8 cellular contexts compared by ENCODE assay signal in the genomic region with DNA sequence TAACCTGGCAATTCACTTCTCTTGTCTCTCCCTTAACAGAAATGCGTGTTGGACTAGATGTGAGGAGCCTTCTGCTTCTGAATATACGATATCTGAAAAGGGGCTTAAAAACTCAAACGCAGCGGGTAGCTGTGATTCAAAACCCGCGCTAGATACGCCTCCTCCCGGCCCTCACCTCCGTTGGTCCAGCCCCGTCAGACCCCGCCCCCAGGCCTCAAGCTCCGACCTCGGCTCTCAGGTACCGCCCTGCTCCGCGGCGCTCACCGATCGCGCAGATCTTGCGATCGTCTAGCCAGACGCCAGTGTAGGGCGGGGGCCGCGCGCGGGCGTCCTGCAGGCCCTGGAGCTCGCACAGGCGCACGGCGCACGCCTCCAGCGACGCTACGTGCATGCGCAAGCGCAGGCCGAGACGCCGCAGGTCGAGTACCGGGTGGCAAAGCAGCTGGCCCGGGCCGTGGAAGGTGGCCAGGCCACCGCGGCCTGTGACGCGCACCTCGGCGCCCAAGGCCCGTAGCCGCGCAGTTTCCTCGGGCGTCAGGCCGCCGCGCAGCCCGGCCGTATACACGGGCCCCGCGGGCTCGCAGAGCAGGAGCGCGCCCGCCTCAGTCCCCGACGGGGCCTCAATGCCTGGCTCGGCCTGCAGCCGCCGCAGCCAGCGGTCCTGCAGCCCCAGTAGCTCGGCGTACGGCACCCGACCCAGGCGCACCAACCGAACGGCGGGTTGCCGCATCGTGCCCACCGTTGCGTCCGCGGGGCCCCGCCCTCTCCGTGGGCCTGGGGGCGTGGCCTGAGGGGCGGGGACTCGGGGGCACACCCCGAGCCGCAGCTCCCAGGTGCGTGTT. TPM values are rescaled to one million over a fixed set of nuclear protein-coding genes. Genes with fewer than 3 reads are reported as not detected.
DNase-seq lines count a peak whose midpoint lies in the region; ATAC-seq and TF ChIP-seq lines count a peak whose summit lies in the region.

A gene (minus strand): TSS at position 751 of the 842 bp plus-strand sequence. CDS start 21 bp downstream, at position 730.

- in situ Hi-C loops in astrocyte of the cerebellum (cut with HindIII; ENCODE audit: low sequenced_read_pairs), result no loop called here

- H2AFZ ChIP-seq in hepatocyte, result peak within 1 kb of the TSS; percentile 88

- peak within 1 kb of the TSS; percentile 84 for H3K4me2 ChIP-seq in hepatocyte

- DNase-seq in NCI-H187 treated with DMSO at 0.1 percent for 48 hours (lab: John Stamatoyannopoulos, UW) (peak; percentile 71), T-helper 22 cell (ENCODE audit: low read depth) (peak; percentile 95), astrocyte of the cerebellum (ENCODE audit: low read depth) (peak; percentile 89), hepatocyte (ENCODE audit: low spot score) (peak; percentile 99), aorta (peak; percentile 98)

- H3K27ac ChIP-seq in hepatocyte (peak within 1 kb of the TSS; percentile 98), rectal smooth muscle tissue (ENCODE audit: low read depth, low read length) (peak within 1 kb of the TSS; percentile 97), aorta (ENCODE audit: low read depth in 1 of 2, low read length in 2 of 2) (peak within 1 kb of the TSS; percentile 91 to 98)

- H3K4me3 ChIP-seq in astrocyte of the cerebellum (ENCODE audit: low read depth, low read length), result peak within 1 kb of the TSS; percentile 71
- H3K4me3 ChIP-seq in hepatocyte, result peak within 1 kb of the TSS; percentile 55
- H3K4me3 ChIP-seq in rectal smooth muscle tissue (ENCODE audit: low read length), result peak within 1 kb of the TSS; percentile 85
- peak within 1 kb of the TSS; percentile 72 to 79 for H3K4me3 ChIP-seq in aorta (ENCODE audit: low read length in 2 of 2)

- peak; percentile 95 for ATAC-seq in GM18505 (IDR thresholded peaks at IDR 0.05; ENCODE audit: unreplicated experiment)
- ATAC-seq in HG02970 (IDR thresholded peaks at IDR 0.05; ENCODE audit: low FRiP score, unreplicated experiment), result peak; percentile 93
- ATAC-seq in aorta (ENCODE audit: low FRiP score), result peak; percentile 99

- TF ChIP-seq CTCF in astrocyte of the cerebellum (IDR thresholded peaks at IDR 0.05; ENCODE audit: low read depth, low read length, missing control alignments), result no peak
- TF ChIP-seq CTCF in hepatocyte (IDR thresholded peaks at IDR 0.05; ENCODE audit: poor library complexity), result peak; percentile 0

- H3K9me3 ChIP-seq in hepatocyte (ENCODE audit: low read depth) (no peaks in the 10 kb centered on the region), aorta (ENCODE audit: control insufficient read depth, low read length) (no peaks in the 10 kb centered on the region)

- no peaks in the 10 kb centered on the region for H3K4me1 ChIP-seq in hepatocyte (ENCODE audit: insufficient read depth)
- no peaks in the 10 kb centered on the region for H3K4me1 ChIP-seq in rectal smooth muscle tissue (ENCODE audit: control insufficient read depth, insufficient read depth, low read length)
- H3K4me1 ChIP-seq in aorta (ENCODE audit: control insufficient read depth in 1 of 2, insufficient read depth in 2 of 2, low read length in 2 of 2), result peaks cover 0 to 2% of the 10 kb centered on the region in 2 donors

- H3K36me3 ChIP-seq in hepatocyte (replicated peaks; ENCODE audit: insufficient read depth, low read depth) (no peaks in the 10 kb centered on the region), rectal smooth muscle tissue (ENCODE audit: control insufficient read depth, insufficient read depth, low read length) (no peaks in the 10 kb centered on the region), aorta (ENCODE audit: control insufficient read depth in 1 of 2, insufficient read depth in 2 of 2, low read length in 1 of 2) (no peaks in the 10 kb centered on the region)

- H3K9ac ChIP-seq in rectal smooth muscle tissue (ENCODE audit: low read length), result peak within 1 kb of the TSS; percentile 90

- TF ChIP-seq POLR2A in GM18505 (IDR thresholded peaks at IDR 0.05; ENCODE audit: borderline replicate concordance, extremely low read depth, insufficient read depth, insufficient read length), result peak; percentile 89

- H3K27me3 ChIP-seq in hepatocyte (no peaks in the 10 kb centered on the region), rectal smooth muscle tissue (ENCODE audit: control insufficient read depth, insufficient read depth, low read length) (no peaks in the 10 kb centered on the region), aorta (ENCODE audit: control insufficient read depth in 1 of 2, insufficient read depth in 2 of 2, low read length in 1 of 2) (no peaks in the 10 kb centered on the region)

- no peaks in the 10 kb centered on the region for H4K20me1 ChIP-seq in hepatocyte (ENCODE audit: insufficient read depth, poor library complexity, severe bottlenecking)

- intact Hi-C loops in aorta (cut with DNase I), result loop anchor here in 1 of 2 donors (2.0 to 10.0 kb wide), 2 partner anchors 232 to 322 kb away; a partner anchor contains a TSS

- WGBS in hepatocyte (ENCODE audit: low lambda C conversion rate, missing lambda C conversion rate), result under 1% methylated on average over 80 of the region's 97 CpGs
- WGBS in aorta, 2 donors, result 0 to 1% methylated on average over 77 to 97 of the region's 97 CpGs

- H3K79me2 ChIP-seq in hepatocyte, result peaks cover 5% of the 10 kb centered on the region

- no peaks in the 10 kb centered on the region for H3K9me2 ChIP-seq in hepatocyte (replicated peaks; ENCODE audit: insufficient read depth)

RNA-seq across cellular contexts. Expression of the gene that starts here (rescaled TPM):
- 9.8 and 14.3 TPM in 2 replicates for total RNA-seq in hepatocyte
- 9.2 and 12.4 TPM in 2 replicates for polyA plus RNA-seq in hepatocyte
- total RNA-seq in aorta, result 1 to 10 TPM; 1.0 to 1.8 TPM
- under 1 TPM in 1 of 2 donors, not detected in 1; 0.95 TPM for polyA plus RNA-seq in aorta

Comparison
In these comparisons a context has a peak if more than half of its experiments do, and no peak if none do; other contexts are left out.
1. Peak in every context shown above with its lines: DNase-seq, ATAC-seq, H3K4me3 ChIP-seq and H3K27ac ChIP-seq.